11 cellular contexts compared by ENCODE assay signal in the genomic region with DNA sequence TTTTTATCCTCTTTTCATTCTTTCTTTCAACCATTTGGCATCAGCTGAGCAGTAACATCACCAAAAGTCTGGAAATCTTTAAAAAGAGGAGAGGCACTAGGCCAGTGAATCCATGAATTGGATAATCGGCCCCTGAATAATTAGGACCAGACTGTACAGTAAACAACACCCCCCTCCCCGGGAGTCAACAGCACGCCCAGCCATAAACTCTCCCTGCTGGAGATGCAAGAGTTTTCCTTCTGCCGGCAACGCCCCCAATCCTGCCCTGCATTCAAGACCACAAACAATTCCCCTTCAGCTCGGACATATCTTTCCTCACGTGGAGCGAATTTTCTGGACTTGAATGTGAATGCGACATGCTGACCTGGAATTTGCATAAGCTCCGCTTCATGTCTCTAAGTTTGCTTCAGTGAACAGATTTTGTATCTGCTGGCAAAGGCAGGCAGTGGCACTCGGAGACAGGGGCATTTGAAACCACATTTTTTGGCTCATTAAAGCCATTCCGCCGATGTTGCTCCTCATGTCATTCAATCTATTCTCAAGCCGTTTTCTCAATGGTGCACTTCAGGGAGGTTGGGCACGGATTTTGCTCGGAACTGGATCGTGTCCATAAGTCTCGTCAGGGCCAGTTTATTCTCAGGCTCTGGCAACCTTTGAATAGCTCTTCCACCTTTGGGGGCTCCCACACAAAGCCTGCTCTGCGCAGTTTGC. TPM values are rescaled to one million over a fixed set of nuclear protein-coding genes. Genes with fewer than 3 reads are reported as not detected.
DNase-seq lines count a peak whose midpoint lies in the region; ATAC-seq and TF ChIP-seq lines count a peak whose summit lies in the region.
"Had no signal": no experiment of that assay in that cellular context is flagged by ENCODE, and none has a peak within 500 bp of the region (broad histone marks: within the 10 kb centered on the region; RNA-seq: fewer than 3 reads in every experiment).

No MANE protein-coding gene starts in this region.

- peaks cover 0 to 10% (median 0%) of the 10 kb centered on the region in 9 donors for H3K4me1 ChIP-seq in heart right ventricle
- no peaks in the 10 kb centered on the region for H3K4me1 ChIP-seq in right atrium auricular region
- H3K4me1 ChIP-seq in vagina = peaks cover 8% of the 10 kb centered on the region

- peak overlapping the region; percentile 7 for H3K4me3 Mint-ChIP-seq in neural crest cell

- H3K4me3 ChIP-seq in heart right ventricle (peak overlapping the region in 7 of 10 donors; percentile 9 to 34 (median 26)), right atrium auricular region (peak overlapping the region in 1 of 2 donors; percentile 27), dorsolateral prefrontal cortex (peak overlapping the region in 58 of 59 donors; percentile 13 to 63 (median 46)), vagina (peak overlapping the region; percentile 5 to 30)

- H3K36me3 Mint-ChIP-seq in neural crest cell (ENCODE audit: low read depth) = no peaks in the 10 kb centered on the region

- DNase-seq in heart right ventricle (no peak), right atrium auricular region (ENCODE audit: low spot score) (no peak), dorsolateral prefrontal cortex (peak in 1 of 10 donors; percentile 14), neural crest cell (ENCODE audit: low read depth, low spot score) (no peak), vagina (ENCODE audit: extremely low spot score in 2 of 2) (no peak), mucosa of gallbladder (ENCODE audit: low spot score) (no peak), cerebellar nuclear complex (lab: John Stamatoyannopoulos, UW) (no peak), activated gamma-delta T cell (lab: John Stamatoyannopoulos, UW) (no peak)
- DNase-seq: effector CD4-positive, alpha-beta T cell; GF-D8 had no signal

- H3K9me3 ChIP-seq in heart right ventricle (no peaks in the 10 kb centered on the region), right atrium auricular region (no peaks in the 10 kb centered on the region), vagina (no peaks in the 10 kb centered on the region)

- no peak for TF ChIP-seq POLR2A in vagina (IDR thresholded peaks at IDR 0.05)

- TF ChIP-seq CTCF in heart right ventricle (IDR thresholded peaks at IDR 0.05) (no peak), right atrium auricular region (IDR thresholded peaks at IDR 0.05) (no peak), dorsolateral prefrontal cortex (IDR thresholded peaks at IDR 0.05 in 54 of 56, conservative IDR thresholded peaks at IDR 0.05 in 2 of 56; ENCODE audit: low read depth in 1 of 56, partially characterized antibody in 56 of 56) (no peak), neural crest cell (conservative IDR thresholded peaks at IDR 0.05) (no peak), vagina (IDR thresholded peaks at IDR 0.05) (no peak)

- intact Hi-C loops in heart right ventricle (cut with DNase I) = loop anchor here in 1 of 10 donors (10.0 kb wide), 1 partner anchor 516 kb away; no protein-coding TSS in a partner anchor
- intact Hi-C loops in dorsolateral prefrontal cortex (cut with DNase I) = no loop called here
- intact Hi-C loops in vagina (cut with DNase I) = no loop called here

- peaks cover 41% of the 10 kb centered on the region for H3K4me1 Mint-ChIP-seq in neural crest cell

- H3K27ac Mint-ChIP-seq in neural crest cell (ENCODE audit: unreplicated experiment) = peak overlapping the region; percentile 15

- no peaks in the 10 kb centered on the region for H3K9me3 Mint-ChIP-seq in neural crest cell

- peak in 5 of 8 donors; percentile 16 to 54 (median 46) for ATAC-seq in heart right ventricle

- H3K36me3 ChIP-seq in heart right ventricle (no peaks in the 10 kb centered on the region), right atrium auricular region (no peaks in the 10 kb centered on the region), vagina (no peaks in the 10 kb centered on the region)

- H3K27me3 ChIP-seq in heart right ventricle (peaks cover 0 to 15% (median 3%) of the 10 kb centered on the region in 7 donors), right atrium auricular region (no peaks in the 10 kb centered on the region), dorsolateral prefrontal cortex (peaks cover 0 to 3% (median 0%) of the 10 kb centered on the region in 45 donors), vagina (no peaks in the 10 kb centered on the region)

- 56 to 63% methylated on average over 19 of the region's 19 CpGs for WGBS in heart right ventricle, 2 donors

- H3K27ac ChIP-seq in heart right ventricle (peak overlapping the region in 4 of 10 donors; percentile 1 to 35 (median 8)), right atrium auricular region (no peak overlapping the region), dorsolateral prefrontal cortex (peak overlapping the region in 7 of 59 donors; percentile 1 to 46 (median 21)), vagina (peak overlapping the region; percentile 43)
- H3K27ac ChIP-seq: VCaP had no signal

- peaks cover 63% of the 10 kb centered on the region for H3K27me3 Mint-ChIP-seq in neural crest cell (ENCODE audit: low read depth)

RNA-seq across cellular contexts. Expression of gene GMPR, which starts 38.0 kb away (rescaled TPM):
- total RNA-seq in heart right ventricle = 100 to 1,000 TPM in 4 of 10 donors, 10 to 100 TPM in 6; 74.1 to 139 (median 96.8) TPM
- 100 to 1,000 TPM; 161 to 334 TPM for polyA plus RNA-seq in heart right ventricle
- total RNA-seq in right atrium auricular region = 10 to 100 TPM; 70.1 to 89.5 TPM
- 10 to 100 TPM in 101 of 120 experiments, 1 to 10 TPM in 19; 4.8 to 47.1 (median 16.9) TPM for total RNA-seq in dorsolateral prefrontal cortex
- 0.16 TPM in 1 of 2 replicates, not detected in the other for total RNA-seq in neural crest cell
- total RNA-seq in vagina = 2.0 TPM
- total RNA-seq in mucosa of gallbladder = 10.4 TPM
